Comparison of ENCODE assay signal across 11 cellular contexts in the genomic region with DNA sequence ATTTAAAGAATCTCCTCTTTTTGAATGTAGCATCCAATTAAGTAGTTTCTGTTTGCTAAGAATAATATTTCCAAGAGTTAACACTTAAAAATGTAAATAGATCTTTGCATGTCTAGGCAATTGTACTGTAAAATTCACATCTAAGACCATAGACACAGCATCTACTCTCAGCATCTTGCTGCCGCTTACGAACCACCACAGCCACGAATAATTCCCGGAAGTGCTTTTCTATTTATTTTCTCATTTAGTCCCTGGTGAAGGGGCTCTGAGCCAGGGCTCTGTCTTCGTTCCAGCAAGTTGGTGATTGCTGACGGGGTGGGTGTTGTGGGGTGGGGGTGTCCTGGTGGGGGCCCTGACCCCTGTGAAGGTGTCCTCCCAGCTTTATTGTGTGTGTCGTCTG. TPM values are rescaled to one million over a fixed set of nuclear protein-coding genes. Genes with fewer than 3 reads are reported as not detected.
DNase-seq lines count a peak whose midpoint lies in the region; ATAC-seq, FAIRE-seq and TF ChIP-seq lines count a peak whose summit lies in the region.
"Had no signal": no experiment of that assay in that cellular context is flagged by ENCODE, and none has a peak within 500 bp of the region (broad histone marks: within the 10 kb centered on the region; RNA-seq: fewer than 3 reads in every experiment).

No MANE protein-coding gene starts in this region.

- no peaks in the 10 kb centered on the region for H3K9me3 Mint-ChIP-seq in CD4-positive, alpha-beta memory T cell
- peaks cover 0 to 2% (median 0%) of the 10 kb centered on the region in 9 donors for H3K9me3 Mint-ChIP-seq in naive thymus-derived CD8-positive, alpha-beta T cell

- no peak for FAIRE-seq in bronchial epithelial cell (lab: Jason Lieb, UNC)
- FAIRE-seq: endometrium had no signal

- no peak for DNase-seq in CD4-positive, alpha-beta memory T cell
- DNase-seq in bronchial epithelial cell (ENCODE audit: low read depth) (peak; percentile 9), COR-L47 (lab: John Stamatoyannopoulos, UW) (no peak), NCI-H524 (lab: John Stamatoyannopoulos, UW) (no peak), iPS-NIHi7 (ENCODE audit: extremely low spot score) (no peak)
- peak in 2 of 10 donors; percentile 17 to 21 for DNase-seq in naive thymus-derived CD8-positive, alpha-beta T cell
- DNase-seq: DND-41, NCI-H510A, upper lobe of right lung had no signal

- peak overlapping the region; percentile 56 to 92 (median 82) for H3K4me3 Mint-ChIP-seq in CD4-positive, alpha-beta memory T cell
- peak overlapping the region; percentile 76 to 92 (median 86) for H3K4me3 Mint-ChIP-seq in naive thymus-derived CD8-positive, alpha-beta T cell

- peaks cover 1 to 4% of the 10 kb centered on the region in 2 donors for H3K27me3 Mint-ChIP-seq in CD4-positive, alpha-beta memory T cell
- H3K27me3 Mint-ChIP-seq in naive thymus-derived CD8-positive, alpha-beta T cell = peaks cover 0 to 20% (median 0%) of the 10 kb centered on the region in 5 donors

- H3K4me3 ChIP-seq in CD4-positive, alpha-beta memory T cell (ENCODE audit: low read length in 2 of 2) = no peak overlapping the region
- H3K4me3 ChIP-seq in HUES48 (ENCODE audit: low read depth, low read length) (peak overlapping the region; percentile 82; the same call in 1 of the 2 replicates), bronchial epithelial cell (ENCODE audit: low read depth, low read length) (no peak overlapping the region)

- peak overlapping the region in 4 of 7 donors; percentile 19 to 69 (median 29) for H3K27ac Mint-ChIP-seq in CD4-positive, alpha-beta memory T cell
- peak overlapping the region; percentile 4 to 86 (median 54) for H3K27ac Mint-ChIP-seq in naive thymus-derived CD8-positive, alpha-beta T cell

- TF ChIP-seq CTCF in bronchial epithelial cell (IDR thresholded peaks at IDR 0.05; ENCODE audit: insufficient read depth, low read length, severe bottlenecking) = no peak

- H3K27me3 ChIP-seq in CD4-positive, alpha-beta memory T cell (ENCODE audit: insufficient read depth, low read length) = no peaks in the 10 kb centered on the region
- H3K27me3 ChIP-seq in HUES48 (ENCODE audit: control insufficient read depth, insufficient read depth, low read length) (peaks cover 55% of the 10 kb centered on the region), bronchial epithelial cell (ENCODE audit: control insufficient read depth, insufficient read depth, low read length) (no peaks in the 10 kb centered on the region)

- peak in 1 of 2 donors; percentile 12 for ATAC-seq in naive thymus-derived CD8-positive, alpha-beta T cell
- ATAC-seq: upper lobe of right lung had no signal

- H3K36me3 Mint-ChIP-seq in CD4-positive, alpha-beta memory T cell = peaks cover 7 to 28% of the 10 kb centered on the region in 2 donors
- peaks cover 0 to 25% (median 1%) of the 10 kb centered on the region in 3 donors for H3K36me3 Mint-ChIP-seq in naive thymus-derived CD8-positive, alpha-beta T cell

- peaks cover 19% of the 10 kb centered on the region for H3K4me1 ChIP-seq in CD4-positive, alpha-beta memory T cell (ENCODE audit: insufficient read depth, low read length)
- H3K4me1 ChIP-seq in HUES48 (ENCODE audit: control insufficient read depth, insufficient read depth, low read length) = no peaks in the 10 kb centered on the region; the same call in 1 of the 2 replicates

- H3K9ac ChIP-seq in HUES48 (ENCODE audit: low read depth, low read length) = no peak overlapping the region

- H3K36me3 ChIP-seq in CD4-positive, alpha-beta memory T cell (ENCODE audit: insufficient read depth, low read length) = no peaks in the 10 kb centered on the region
- H3K36me3 ChIP-seq in HUES48 (ENCODE audit: control insufficient read depth, insufficient read depth, low read length) (peaks cover 28% of the 10 kb centered on the region; the same call in 1 of the 2 replicates), bronchial epithelial cell (ENCODE audit: control insufficient read depth, insufficient read depth, low read length) (peaks cover 7% of the 10 kb centered on the region)
- H3K36me3 ChIP-seq: upper lobe of right lung had no signal

- POLR2A ChIA-PET in CD4-positive, alpha-beta memory T cell (lab: Charles Lee; ENCODE audit: partially characterized antibody) = interaction anchor here (0.7 to 1.1 kb wide), 2 partner anchors 30 to 128 kb away, joined by 3 read pairs; no protein-coding TSS in a partner anchor
- POLR2A ChIA-PET in naive thymus-derived CD8-positive, alpha-beta T cell (lab: Charles Lee) = interaction anchor here (1.9 kb wide), 2 partner anchors 140 to 154 kb away, joined by 5 to 8 read pairs; partner anchors contain the start of genes STX18 and TMEM128

- H3K27ac ChIP-seq in CD4-positive, alpha-beta memory T cell (ENCODE audit: low read depth, low read length) = no peak overlapping the region
- no peak overlapping the region for H3K27ac ChIP-seq in HUES48 (ENCODE audit: low read depth, low read length)
- H3K27ac ChIP-seq: upper lobe of right lung had no signal

- H3K9me3 ChIP-seq in CD4-positive, alpha-beta memory T cell (ENCODE audit: control insufficient read depth in 1 of 2, low read length in 2 of 2) = no peaks in the 10 kb centered on the region
- H3K9me3 ChIP-seq in HUES48 (ENCODE audit: control insufficient read depth, insufficient read depth, low read length) = no peaks in the 10 kb centered on the region
- H3K9me3 ChIP-seq: upper lobe of right lung had no signal

- H3K4me1 Mint-ChIP-seq in CD4-positive, alpha-beta memory T cell = peaks cover 11 to 33% (median 21%) of the 10 kb centered on the region in 4 donors
- peaks cover 13 to 43% (median 21%) of the 10 kb centered on the region in 4 donors for H3K4me1 Mint-ChIP-seq in naive thymus-derived CD8-positive, alpha-beta T cell

- intact Hi-C loops in CD4-positive, alpha-beta memory T cell (cut with micrococcal nuclease) = no loop called here

- CTCF ChIA-PET in CD4-positive, alpha-beta memory T cell (lab: Charles Lee; ENCODE audit: partially characterized antibody) = no interaction called here

RNA-seq across cellular contexts. Expression of gene NSG1, which starts 1.5 kb away (rescaled TPM):
- total RNA-seq in CD4-positive, alpha-beta memory T cell = 10 to 100 TPM; 74.9 to 75.1 TPM
- polyA plus RNA-seq in CD4-positive, alpha-beta memory T cell = 10 to 100 TPM; 48.8 to 82.6 TPM
- total RNA-seq in bronchial epithelial cell = 2.4 and 4.1 TPM in 2 replicates
- 10 to 100 TPM; 66.3 to 68.0 TPM for total RNA-seq in naive thymus-derived CD8-positive, alpha-beta T cell
- polyA plus RNA-seq in naive thymus-derived CD8-positive, alpha-beta T cell = 10 to 100 TPM; 28.1 to 66.1 (median 30.1) TPM

Comparison
In these comparisons a context has a peak if more than half of its experiments do, and no peak if none do; other contexts are left out.
1. RNA of gene NSG1, which starts 1.5 kb away (total RNA-seq): 74.9 to 75.1 TPM in CD4-positive, alpha-beta memory T cell and 66.3 to 68.0 TPM in naive thymus-derived CD8-positive, alpha-beta T cell; 2.4 to 4.1 TPM in bronchial epithelial cell; every median in the first group is over 10 times any median in the second.